Comparison of ENCODE assay signal across 16 cellular contexts in genomic region chr11:8794126-8794525, GRCh38.
DNase-seq lines count a peak whose midpoint lies in the region; ATAC-seq and TF ChIP-seq lines count a peak whose summit lies in the region.
"Had no signal": no experiment of that assay in that cellular context is flagged by ENCODE, and none has a peak within 500 bp of the region (broad histone marks: within the 10 kb centered on the region; RNA-seq: fewer than 3 reads in every experiment).

No MANE protein-coding gene starts in this region.

- no peak for TF ChIP-seq POLR2A in lower leg skin (IDR thresholded peaks at IDR 0.05)

- no peak for ATAC-seq in GM18861 (IDR thresholded peaks at IDR 0.05; ENCODE audit: unreplicated experiment)
- ATAC-seq: activated naive CD4-positive, alpha-beta T cell treated with anti-CD3 and anti-CD28 coated beads, Interleukin-2, amount 50 U/mL, for 72 hours had no signal

- H3K36me3 ChIP-seq in duodenal mucosa (ENCODE audit: control insufficient read depth in 1 of 2, insufficient read depth in 2 of 2, low read length in 2 of 2) (no peaks in the 10 kb centered on the region), mesendoderm (ENCODE audit: control insufficient read depth, insufficient read depth, low read length) (no peaks in the 10 kb centered on the region), stomach smooth muscle (ENCODE audit: control insufficient read depth in 2 of 2, insufficient read depth in 2 of 2, low read length in 2 of 2) (peaks cover 6 to 9% of the 10 kb centered on the region in 2 donors)

- H4K8ac ChIP-seq in mesendoderm (ENCODE audit: low read depth, low read length) = no peak overlapping the region

- H4K5ac ChIP-seq in mesendoderm (ENCODE audit: low read length) = no peak overlapping the region

- peaks cover 4% of the 10 kb centered on the region for H3K79me1 ChIP-seq in mesendoderm (ENCODE audit: low read length)

- no peak for TF ChIP-seq CTCF in lower leg skin (IDR thresholded peaks at IDR 0.05)

- H3K9ac ChIP-seq in duodenal mucosa (ENCODE audit: low read depth in 1 of 2, low read length in 2 of 2) (peak overlapping the region; percentile 35 to 43), mesendoderm (ENCODE audit: low read length) (no peak overlapping the region), stomach smooth muscle (ENCODE audit: low read length in 2 of 2) (no peak overlapping the region)
- H3K9ac ChIP-seq: parathyroid adenoma had no signal

- peak overlapping the region; percentile 17 for H3K27ac ChIP-seq in duodenal mucosa (ENCODE audit: low read depth, low read length)
- no peak overlapping the region for H3K27ac ChIP-seq in mesendoderm (ENCODE audit: low read depth, low read length)
- peak overlapping the region; percentile 58 for H3K27ac ChIP-seq in stomach smooth muscle (ENCODE audit: low read length)
- H3K27ac ChIP-seq: skin epidermis had no signal

- H2BK120ac ChIP-seq in mesendoderm (ENCODE audit: low read depth, low read length) = no peak overlapping the region

- no peak overlapping the region for H3K56ac ChIP-seq in mesendoderm (ENCODE audit: low read length)

- H3K9me3 ChIP-seq in duodenal mucosa (ENCODE audit: control insufficient read depth in 1 of 2, low read length in 2 of 2) = no peaks in the 10 kb centered on the region
- no peaks in the 10 kb centered on the region for H3K9me3 ChIP-seq in stomach smooth muscle (ENCODE audit: control insufficient read depth in 2 of 2, low read length in 2 of 2)

- peak overlapping the region; percentile 25 to 48 for H3K4me3 ChIP-seq in duodenal mucosa (ENCODE audit: low read depth in 1 of 2, low read length in 2 of 2)
- no peak overlapping the region for H3K4me3 ChIP-seq in mesendoderm (ENCODE audit: low read length)
- peak overlapping the region in 1 of 2 donors; percentile 22 for H3K4me3 ChIP-seq in stomach smooth muscle (ENCODE audit: low read length in 2 of 2)
- H3K4me3 ChIP-seq in lower leg skin (ENCODE audit: low read depth, poor library complexity, severe bottlenecking) = no peak overlapping the region
- H3K4me3 ChIP-seq: skin epidermis had no signal

- H3K4me2 ChIP-seq in mesendoderm (ENCODE audit: low read length) = no peak overlapping the region

- WGBS in mesendoderm (ENCODE audit: extremely low coverage, insufficient coverage, low lambda C conversion rate) = no CpG with 5 or more reads among the region's 6 CpGs
- WGBS in lower leg skin, 2 donors = 85 to 88% methylated on average over 6 of the region's 6 CpGs

- H3K27me3 ChIP-seq in duodenal mucosa (ENCODE audit: control insufficient read depth in 1 of 2, insufficient read depth in 2 of 2, low read length in 2 of 2) = no peaks in the 10 kb centered on the region
- H3K27me3 ChIP-seq in mesendoderm (ENCODE audit: insufficient read depth, low read length, poor library complexity) = no peaks in the 10 kb centered on the region
- H3K27me3 ChIP-seq in stomach smooth muscle (ENCODE audit: control insufficient read depth in 1 of 2, insufficient read depth in 2 of 2, low read length in 2 of 2) = no peaks in the 10 kb centered on the region

- no peak overlapping the region for H2BK15ac ChIP-seq in mesendoderm (replicated peaks; ENCODE audit: low read depth)

- intact Hi-C loops in lower leg skin (cut with DNase I; ENCODE audit: low total_unique reads) = no loop called here

- peak overlapping the region; percentile 20 for H3K18ac ChIP-seq in mesendoderm (ENCODE audit: low read length)

- H3K23ac ChIP-seq in mesendoderm (ENCODE audit: low read length) = no peak overlapping the region

- peak; percentile 44 for DNase-seq in NCI-H2171 treated with DMSO at 0.1 percent for 48 hours (lab: John Stamatoyannopoulos, UW)
- no peak for DNase-seq in NCI-H2171 (lab: John Stamatoyannopoulos, UW)
- no peak for DNase-seq in mesendoderm
- DNase-seq in NOMO-1 treated with DMSO at 0.1 percent for 48 hours (lab: John Stamatoyannopoulos, UW; ENCODE audit: unreplicated experiment) = no peak
- no peak for DNase-seq in lower leg skin (ENCODE audit: low spot score in 2 of 2)
- DNase-seq: activated CD4-positive, alpha-beta T cell treated with anti-CD3 and anti-CD28 coated beads for 1 hour; natural killer cell; NCI-H1105 treated with DMSO at 0.1 percent for 48 hours; NCI-H2081 treated with DMSO at 0.1 percent for 48 hours; stimulated activated CD4-positive, alpha-beta T cell treated with anti-CD3 and anti-CD28 coated beads, Interleukin-2, amount 100 ng/mL, for 48 hours had no signal

- H3K4ac ChIP-seq in mesendoderm (ENCODE audit: low read depth, low read length) = no peak overlapping the region

- H3K79me2 ChIP-seq in mesendoderm (ENCODE audit: control insufficient read depth, insufficient read depth, low read length) = no peaks in the 10 kb centered on the region

- H3K4me1 ChIP-seq in duodenal mucosa (ENCODE audit: control insufficient read depth in 1 of 2, insufficient read depth in 2 of 2, low read length in 2 of 2) (peaks cover 44 to 47% of the 10 kb centered on the region in 2 donors), mesendoderm (ENCODE audit: control insufficient read depth, low read depth, low read length) (peaks cover 8% of the 10 kb centered on the region), stomach smooth muscle (ENCODE audit: control insufficient read depth, insufficient read depth, low read length) (peaks cover 27% of the 10 kb centered on the region)

- no peak overlapping the region for H2AK5ac ChIP-seq in mesendoderm (ENCODE audit: low read length)

- H2BK5ac ChIP-seq in mesendoderm (ENCODE audit: low read length) = no peak overlapping the region

Comparison
In these comparisons a context has a peak if more than half of its experiments do, and no peak if none do; other contexts are left out.
1. H3K4me3 ChIP-seq: peak in duodenal mucosa (2 of 2); none in mesendoderm (single experiment) and lower leg skin (single experiment).
2. H3K9ac ChIP-seq: peak in duodenal mucosa (2 of 2); none in mesendoderm (single experiment) and stomach smooth muscle (0 of 2).